In the genomic region with DNA sequence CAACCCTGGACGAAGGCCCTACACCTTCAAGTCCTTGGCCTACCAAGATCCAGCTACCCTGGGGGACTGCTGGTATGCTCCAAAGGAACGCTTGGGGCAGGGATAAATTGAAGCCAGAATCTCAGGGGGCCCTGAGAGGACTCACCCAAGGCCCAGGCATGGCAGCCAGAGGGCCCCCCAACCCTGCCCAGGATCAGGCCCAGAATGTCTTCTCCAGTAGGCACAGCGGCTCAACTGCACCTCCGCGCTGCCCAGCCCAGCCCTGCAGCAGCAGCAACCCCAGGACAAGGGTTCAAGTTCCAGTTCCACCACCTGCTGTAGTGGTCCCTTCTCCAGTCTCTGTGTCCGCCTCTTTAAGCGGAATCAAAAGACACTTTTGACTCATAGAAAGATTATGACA, we compare ENCODE assay signal across 9 cellular contexts. TPM values are rescaled to one million over a fixed set of nuclear protein-coding genes. Genes with fewer than 3 reads are reported as not detected.
DNase-seq lines count a peak whose midpoint lies in the region; ATAC-seq, FAIRE-seq and TF ChIP-seq lines count a peak whose summit lies in the region.
"Had no signal": no experiment of that assay in that cellular context is flagged by ENCODE, and none has a peak within 500 bp of the region (broad histone marks: within the 10 kb centered on the region; RNA-seq: fewer than 3 reads in every experiment).

No MANE protein-coding gene starts in this region.

- H3K23ac ChIP-seq in H1 (ENCODE audit: insufficient read length) = no peak overlapping the region

- peak overlapping the region; percentile 2 for H3K56ac ChIP-seq in H1 (replicated peaks; ENCODE audit: insufficient read length, low read depth, low read length)

- H2BK120ac ChIP-seq in H1 (replicated peaks; ENCODE audit: low read depth, low read length) = no peak overlapping the region

- peaks cover 25% of the 10 kb centered on the region for H3K4me1 ChIP-seq in OCI-LY1 (ENCODE audit: insufficient read depth, low read length, severe bottlenecking)
- H3K4me1 ChIP-seq in H1 (replicated peaks in 1 of 4; ENCODE audit: control insufficient read depth in 3 of 4, insufficient read depth in 4 of 4, low read length in 3 of 4) = peaks cover 3 to 11% (median 8%) of the 10 kb centered on the region in 4 experiments
- H3K4me1 ChIP-seq in ovary (ENCODE audit: insufficient read depth) = peaks cover 11% of the 10 kb centered on the region

- no peak for TF ChIP-seq RAD21 in H1 (IDR thresholded peaks at IDR 0.05 in 1 of 2, conservative IDR thresholded peaks at IDR 0.05 in 1 of 2; ENCODE audit: low read depth in 2 of 2, low read length in 2 of 2)

- 0 out of 2 replicates have a peak overlapping the region, but pooled peaks have one; percentile 87 for H2BK12ac ChIP-seq in H1 (ENCODE audit: low read depth, low read length)

- WGBS in H1 (ENCODE audit: extremely low coverage in 1 of 2, insufficient coverage in 1 of 2, insufficient read length in 1 of 2, insufficient replicate concordance in 2 of 2, low coverage in 1 of 2, low lambda C conversion rate in 2 of 2, missing lambda C conversion rate in 1 of 2), 2 experiments = 88% methylated on average over 6 of the region's 7 CpGs; no CpG with 5 or more reads in 1 of the 2 experiments
- WGBS in ovary, 3 donors = 89 to 94% (median 91%) methylated on average over 7 of the region's 7 CpGs

- H4K8ac ChIP-seq in H1 (ENCODE audit: extremely low read depth, insufficient read depth, low read length) = peak overlapping the region; percentile 46

- H3K4me3 ChIP-seq in GM06990 (replicated peaks; ENCODE audit: low read depth, low read length) = peak overlapping the region; percentile 73
- peak overlapping the region; percentile 96 for H3K4me3 ChIP-seq in OCI-LY1 (ENCODE audit: low read depth, low read length, poor library complexity, severe bottlenecking)
- peak overlapping the region; percentile 68 to 97 (median 84) for H3K4me3 ChIP-seq in H1 (ENCODE audit: extremely low read depth in 1 of 4, insufficient read depth in 2 of 4, low read depth in 3 of 4, low read length in 4 of 4)
- H3K4me3 ChIP-seq in ovary = peak overlapping the region; percentile 88

- H3K9me2 ChIP-seq in OCI-LY1 (ENCODE audit: low read depth, low read length) = no peaks in the 10 kb centered on the region

- H3K4me2 ChIP-seq in OCI-LY1 (ENCODE audit: low read length) = peak overlapping the region; percentile 90
- peak overlapping the region; percentile 55 to 92 for H3K4me2 ChIP-seq in H1 (ENCODE audit: insufficient read depth in 1 of 2, low read depth in 2 of 2, low read length in 2 of 2)

- no peak overlapping the region for H2BK20ac ChIP-seq in H1 (ENCODE audit: low read length)

- H4K20me1 ChIP-seq in OCI-LY1 (ENCODE audit: insufficient read depth, low read length) (no peaks in the 10 kb centered on the region), H1 (replicated peaks in 1 of 2; ENCODE audit: control insufficient read depth in 1 of 2, insufficient read depth in 2 of 2, low read length in 2 of 2) (peaks cover 7 to 9% of the 10 kb centered on the region in 2 experiments)

- H3K79me1 ChIP-seq in H1 (ENCODE audit: low read depth, low read length) = peaks cover 18% of the 10 kb centered on the region; the same call in 1 of the 2 replicates

- CTCF ChIA-PET in H1 (lab: Charles Lee; ENCODE audit: partially characterized antibody) = interaction anchor here (0.6 to 4.7 kb wide), 9 partner anchors 9 to 131 kb away, joined by 3 to 34 read pairs (median 6); no protein-coding TSS in a partner anchor

- peak overlapping the region; percentile 79 for H3K4ac ChIP-seq in H1 (replicated peaks; ENCODE audit: insufficient read length, low read depth, low read length)

- H4K91ac ChIP-seq in H1 (replicated peaks; ENCODE audit: insufficient read length, low read length) = peak overlapping the region; percentile 44

- H2BK15ac ChIP-seq in H1 (ENCODE audit: low read length) = peak overlapping the region; percentile 99; the same call in 1 of the 2 replicates

- TF ChIP-seq POLR2A in H1 (IDR thresholded peaks at IDR 0.05; ENCODE audit: control extremely low read depth in 1 of 2, low read depth in 2 of 2, low read length in 2 of 2) = no peak
- no peak for TF ChIP-seq POLR2A in ovary (IDR thresholded peaks at IDR 0.05)

- peak overlapping the region; percentile 95 for H3K9ac ChIP-seq in OCI-LY1 (ENCODE audit: low read length)
- H3K9ac ChIP-seq in H1 (replicated peaks in 1 of 4; ENCODE audit: extremely low read depth in 1 of 4, low read depth in 3 of 4, low read length in 3 of 4) = peak overlapping the region in 2 of 4 experiments; percentile 89 to 94; a peak in 1 of 7 replicates

- no peak overlapping the region for H3K14ac ChIP-seq in H1 (ENCODE audit: insufficient read length)

- H3K27ac ChIP-seq in OCI-LY1 (ENCODE audit: low read depth, low read length, poor library complexity, severe bottlenecking) (peak overlapping the region; percentile 89), H1 (ENCODE audit: low read depth, low read length) (no peak overlapping the region), ovary (no peak overlapping the region)

- peaks cover 13% of the 10 kb centered on the region; the same call in 1 of the 2 replicates for H3K23me2 ChIP-seq in H1 (ENCODE audit: low read depth, low read length)

- H4K5ac ChIP-seq in H1 (ENCODE audit: insufficient read length, low read depth, low read length) = no peak overlapping the region

- H2AK5ac ChIP-seq in H1 (ENCODE audit: low read depth, low read length) = no peak overlapping the region

- TF ChIP-seq CTCF in GM06990 (IDR thresholded peaks at IDR 0.05; ENCODE audit: insufficient read depth, low read length, poor library complexity, severe bottlenecking) (no peak), OCI-LY1 (IDR thresholded peaks at IDR 0.05; ENCODE audit: low read length) (no peak), H1 (IDR thresholded peaks at IDR 0.05; ENCODE audit: control extremely low read depth in 1 of 3, insufficient read depth in 1 of 3, low read depth in 1 of 3, low read length in 3 of 3) (no peak), ovary (IDR thresholded peaks at IDR 0.05) (no peak)

- POLR2A ChIA-PET in H1 (lab: Charles Lee; ENCODE audit: partially characterized antibody) = interaction anchor here (0.6 to 24.1 kb wide), 21 partner anchors 10 to 146 kb away, joined by 3 to 403 read pairs (median 7); a partner anchor contains a TSS

- TF ChIP-seq EP300 in H1 (IDR thresholded peaks at IDR 0.05; ENCODE audit: borderline replicate concordance in 1 of 2, low read depth in 2 of 2, low read length in 2 of 2) = no peak
- no peak for TF ChIP-seq EP300 in ovary (IDR thresholded peaks at IDR 0.05)

- peak overlapping the region; percentile 54 for H2BK5ac ChIP-seq in H1 (ENCODE audit: low read depth, low read length)

- H3K36me3 ChIP-seq in GM06990 (ENCODE audit: control insufficient read depth, insufficient read depth, low read length) (no peaks in the 10 kb centered on the region; the same call in 1 of the 2 replicates), OCI-LY1 (ENCODE audit: insufficient read depth, low read length) (peaks cover 5% of the 10 kb centered on the region; the same call in 1 of the 2 replicates), H1 (ENCODE audit: control insufficient read depth in 2 of 4, insufficient read depth in 4 of 4, low read length in 3 of 4) (no peaks in the 10 kb centered on the region), ovary (no peaks in the 10 kb centered on the region)

- DNase-seq in GM06990 (ENCODE audit: extremely low read depth, insufficient read length) (no peak), H1 (ENCODE audit: low read depth in 1 of 2, low spot score in 2 of 2) (no peak), ovary (no peak), NCI-H1048 (lab: John Stamatoyannopoulos, UW) (no peak)

- H2AFZ ChIP-seq in OCI-LY1 (ENCODE audit: low read length) (no peak overlapping the region), H1 (ENCODE audit: low read length) (no peak overlapping the region)

- intact Hi-C loops in ovary (cut with DNase I) = loop anchor here in 1 of 4 donors (5.0 kb wide), 1 partner anchor 57 kb away; no protein-coding TSS in a partner anchor

- H3K18ac ChIP-seq in H1 (ENCODE audit: extremely low read depth, low read length) = peak overlapping the region; percentile 48; the same call in 1 of the 2 replicates

- H3F3A ChIP-seq in OCI-LY1 (ENCODE audit: insufficient read depth, low read length) = no peaks in the 10 kb centered on the region

- ATAC-seq in GM21825 (IDR thresholded peaks at IDR 0.05; ENCODE audit: unreplicated experiment) (no peak), GM19324 (IDR thresholded peaks at IDR 0.05; ENCODE audit: low FRiP score, unreplicated experiment) (no peak), HG02678 (IDR thresholded peaks at IDR 0.05; ENCODE audit: unreplicated experiment) (no peak)

- peaks cover 41% of the 10 kb centered on the region for H3K79me2 ChIP-seq in OCI-LY1 (ENCODE audit: insufficient read depth, low read length)
- H3K79me2 ChIP-seq in H1 (ENCODE audit: control insufficient read depth in 1 of 2, insufficient read depth in 2 of 2, low read length in 2 of 2) = peaks cover 29 to 65% of the 10 kb centered on the region in 2 experiments; a peak in 3 of 4 replicates

- FAIRE-seq in H1 (lab: Jason Lieb, UNC) = no peak
- FAIRE-seq: RCC 7860 had no signal

- H3K27me3 ChIP-seq in GM06990 (replicated peaks; ENCODE audit: control insufficient read depth, insufficient read depth, low read length) (no peaks in the 10 kb centered on the region), OCI-LY1 (ENCODE audit: insufficient read depth, low read length) (no peaks in the 10 kb centered on the region), H1 (replicated peaks in 1 of 4; ENCODE audit: control insufficient read depth in 3 of 4, extremely low read depth in 1 of 4, insufficient read depth in 3 of 4, low read length in 3 of 4) (no peaks in the 10 kb centered on the region), ovary (no peaks in the 10 kb centered on the region)

- H3K9me3 ChIP-seq in OCI-LY1 (ENCODE audit: low read length) (no peaks in the 10 kb centered on the region), H1 (ENCODE audit: insufficient read depth in 2 of 2, low read depth in 1 of 2, low read length in 1 of 2) (no peaks in the 10 kb centered on the region), ovary (no peaks in the 10 kb centered on the region)

RNA-seq across cellular contexts. Expression of a gene that starts 2.2 kb away (rescaled TPM):
- total RNA-seq in H1 (2021; fragmentation: NEBNext Ultra II Directional; extraction: Animal tissue kit (Norgen Biotek cat#: 25700)) = 41.0 and 41.6 TPM in 2 replicates
- 16.1 and 21.3 TPM in 2 replicates for polyA plus RNA-seq in H1 (2011; rRNA removed)
- 20.1 TPM for polyA plus RNA-seq in H1 (2011; cell fraction: cytosol; rRNA removed)
- polyA plus RNA-seq in H1 (2011; cell fraction: nucleus; rRNA removed) = 40.5 TPM
- 20.6 to 34.7 TPM (median 28.3 TPM) in 4 replicates for polyA plus RNA-seq in H1 (2012, experiment 1 of 2)
- polyA plus RNA-seq in H1 (2012, experiment 2 of 2) = 17.6 TPM
- 18.0 TPM for polyA plus RNA-seq in H1 (2013, experiment 1 of 2)
- 18.0 TPM for polyA plus RNA-seq in H1 (2013, experiment 2 of 2)
- polyA minus RNA-seq in H1 (2011; rRNA and poly(A)+ RNA removed) = 29.6 and 44.4 TPM in 2 replicates
- polyA minus RNA-seq in H1 (2011; cell fraction: cytosol; rRNA and poly(A)+ RNA removed) = 36.2 TPM
- 30.1 TPM for polyA minus RNA-seq in H1 (2011; cell fraction: nucleus; rRNA and poly(A)+ RNA removed)
- 10 to 100 TPM in 5 of 7 donors, 1 to 10 TPM in 2; 3.7 to 23.7 (median 18.3) TPM for total RNA-seq in ovary
- polyA plus RNA-seq in ovary = 10 to 100 TPM in 1 of 2 donors, 1 to 10 TPM in 1; 2.1 to 14.0 TPM

RNA-seq across cellular contexts. Expression of a gene that starts 28.7 kb away (rescaled TPM):
- 0.08 TPM in 1 of 2 replicates, not detected in the other for total RNA-seq in H1 (2021; fragmentation: NEBNext Ultra II Directional; extraction: Animal tissue kit (Norgen Biotek cat#: 25700))
- 0.05 and 0.09 TPM in 2 replicates for polyA plus RNA-seq in H1 (2011; rRNA removed)
- 0.04 TPM for polyA plus RNA-seq in H1 (2011; cell fraction: cytosol; rRNA removed)
- polyA plus RNA-seq in H1 (2011; cell fraction: nucleus; rRNA removed) = 0.09 TPM
- 0.06 to 0.09 TPM (median 0.08 TPM) in 4 replicates for polyA plus RNA-seq in H1 (2012, experiment 1 of 2)
- polyA plus RNA-seq in H1 (2012, experiment 2 of 2) = not detected
- 0.04 TPM for polyA plus RNA-seq in H1 (2013, experiment 1 of 2)
- polyA plus RNA-seq in H1 (2013, experiment 2 of 2) = 0.07 TPM
- 0.05 TPM in 1 of 2 replicates, not detected in the other for polyA minus RNA-seq in H1 (2011; rRNA and poly(A)+ RNA removed)
- not detected for polyA minus RNA-seq in H1 (2011; cell fraction: cytosol; rRNA and poly(A)+ RNA removed)
- not detected for polyA minus RNA-seq in H1 (2011; cell fraction: nucleus; rRNA and poly(A)+ RNA removed)
- total RNA-seq in ovary = 1 to 10 TPM in 3 of 7 donors, under 1 TPM in 4; under 0.01 to 2.1 (median 0.78) TPM
- 1 to 10 TPM; 1.1 to 7.5 TPM for polyA plus RNA-seq in ovary

RNA-seq across cellular contexts. Expression of a gene that starts 45.3 kb away (rescaled TPM):
- total RNA-seq in H1 (2021; fragmentation: NEBNext Ultra II Directional; extraction: Animal tissue kit (Norgen Biotek cat#: 25700)) = 17.4 and 18.6 TPM in 2 replicates
- 4.3 and 7.6 TPM in 2 replicates for polyA plus RNA-seq in H1 (2011; rRNA removed)
- polyA plus RNA-seq in H1 (2011; cell fraction: cytosol; rRNA removed) = 2.7 TPM
- 8.4 TPM for polyA plus RNA-seq in H1 (2011; cell fraction: nucleus; rRNA removed)
- 8.3 to 13.8 TPM (median 12.3 TPM) in 4 replicates for polyA plus RNA-seq in H1 (2012, experiment 1 of 2)
- 11.8 TPM for polyA plus RNA-seq in H1 (2012, experiment 2 of 2)
- polyA plus RNA-seq in H1 (2013, experiment 1 of 2) = 9.4 TPM
- 9.5 TPM for polyA plus RNA-seq in H1 (2013, experiment 2 of 2)
- polyA minus RNA-seq in H1 (2011; rRNA and poly(A)+ RNA removed) = 2.0 and 3.2 TPM in 2 replicates
- polyA minus RNA-seq in H1 (2011; cell fraction: cytosol; rRNA and poly(A)+ RNA removed) = 7.0 TPM
- polyA minus RNA-seq in H1 (2011; cell fraction: nucleus; rRNA and poly(A)+ RNA removed) = 5.7 TPM
- 10 to 100 TPM in 5 of 7 donors, 1 to 10 TPM in 2; 5.1 to 79.5 (median 49.8) TPM for total RNA-seq in ovary
- 10 to 100 TPM in 1 of 2 donors, 1 to 10 TPM in 1; 1.6 to 24.6 TPM for polyA plus RNA-seq in ovary
